ENCODE assay signal across 1 cellular context in genomic region chr17:27245230-27245696, GRCh38.
TF ChIP-seq lines count a peak whose summit lies in the region.

No MANE protein-coding gene starts in this region.

TF ChIP-seq in HepG2, 621 proteins besides CTCF, POLR2A, EP300 and RAD21 (continued from another document and continues in another):
- TF ChIP-seq TFE3 (CRISPR knock-in tag; IDR thresholded peaks at IDR 0.05) (no peak; the same call in 1 of the 2 replicates), ZBTB7A (CRISPR knock-in tag; IDR thresholded peaks at IDR 0.05) (peak; percentile 62; the same call in 1 of the 2 replicates), SRSF1 (optimal IDR thresholded peaks at IDR 0.05; ENCODE audit: low read depth, low read length) (no peak), CSRNP1 (CRISPR knock-in tag; IDR thresholded peaks at IDR 0.05) (no peak), ZFP37 (CRISPR knock-in tag; IDR thresholded peaks at IDR 0.05; ENCODE audit: borderline replicate concordance) (0 out of 2 replicates have a peak, but pooled peaks have one; percentile 54), NFE2L2 (IDR thresholded peaks at IDR 0.05; ENCODE audit: low read length) (no peak), ZNF724P (CRISPR knock-in tag; IDR thresholded peaks at IDR 0.05; ENCODE audit: borderline replicate concordance) (no peak), ZNF616 (CRISPR knock-in tag; IDR thresholded peaks at IDR 0.05; ENCODE audit: low read depth) (no peak), NR2C2 (CRISPR knock-in tag; IDR thresholded peaks at IDR 0.05; ENCODE audit: borderline replicate concordance) (no peak), THAP8 (CRISPR knock-in tag; IDR thresholded peaks at IDR 0.05; ENCODE audit: borderline replicate concordance) (no peak), LRRFIP1 (CRISPR knock-in tag; conservative IDR thresholded peaks at IDR 0.05) (no peak), NR1H2 (CRISPR knock-in tag; IDR thresholded peaks at IDR 0.05; ENCODE audit: borderline replicate concordance, low read depth) (no peak), MEF2D (CRISPR knock-in tag; IDR thresholded peaks at IDR 0.05) (no peak), ZNF891 (CRISPR knock-in tag; IDR thresholded peaks at IDR 0.05) (no peak), ZNF687 (CRISPR knock-in tag; IDR thresholded peaks at IDR 0.05) (peak; percentile 67), ZSCAN21 (CRISPR knock-in tag; IDR thresholded peaks at IDR 0.05; ENCODE audit: borderline replicate concordance) (peak; percentile 30; the same call in 1 of the 2 replicates), NONO (IDR thresholded peaks at IDR 0.05) (no peak), NONO (CRISPR knock-in tag; conservative IDR thresholded peaks at IDR 0.05) (0 out of 2 replicates have a peak, but pooled peaks have one; percentile 34), ATF4 (CRISPR knock-in tag; IDR thresholded peaks at IDR 0.05) (no peak), ZNF280B (CRISPR knock-in tag; IDR thresholded peaks at IDR 0.05; ENCODE audit: borderline replicate concordance) (no peak), ZNF10 (CRISPR knock-in tag; IDR thresholded peaks at IDR 0.05; ENCODE audit: borderline replicate concordance, low read depth) (no peak), ZBTB44 (CRISPR knock-in tag; IDR thresholded peaks at IDR 0.05) (no peak), PLSCR1 (CRISPR knock-in tag; IDR thresholded peaks at IDR 0.05; ENCODE audit: borderline replicate concordance) (no peak), DZIP1 (CRISPR knock-in tag; IDR thresholded peaks at IDR 0.05) (no peak), ZSCAN12 (CRISPR knock-in tag; IDR thresholded peaks at IDR 0.05) (no peak), ARID3A (IDR thresholded peaks at IDR 0.05; ENCODE audit: low read depth, low read length) (no peak)
